Comparison of ENCODE assay signal across 22 cellular contexts in the genomic region with DNA sequence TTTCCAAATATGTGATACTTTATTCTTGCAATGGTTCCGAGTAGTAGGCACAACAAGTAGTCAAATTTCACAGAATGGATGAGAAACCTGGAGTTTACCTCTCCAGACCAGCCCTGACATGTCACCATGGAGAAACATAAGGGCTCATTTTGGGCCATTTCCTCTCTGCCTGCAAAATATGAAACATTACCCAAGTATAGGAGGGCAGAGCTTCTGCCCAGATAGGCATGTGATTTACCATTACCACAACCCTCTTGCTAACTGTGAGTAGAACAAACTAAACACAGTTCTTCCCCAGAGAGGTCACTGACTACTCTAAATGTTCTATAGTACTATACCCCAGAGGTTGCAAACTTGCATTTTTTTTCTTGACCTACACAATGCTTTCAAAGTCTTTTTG. TPM values are rescaled to one million over a fixed set of nuclear protein-coding genes. Genes with fewer than 3 reads are reported as not detected.
DNase-seq lines count a peak whose midpoint lies in the region; ATAC-seq and TF ChIP-seq lines count a peak whose summit lies in the region.
"Had no signal": no experiment of that assay in that cellular context is flagged by ENCODE, and none has a peak within 500 bp of the region (broad histone marks: within the 10 kb centered on the region; RNA-seq: fewer than 3 reads in every experiment).

No MANE protein-coding gene starts in this region.

- peak; percentile 23 to 42 for DNase-seq in AML-193 (lab: John Stamatoyannopoulos, UW)
- peak; percentile 45 for DNase-seq in NCI-H2171 (lab: John Stamatoyannopoulos, UW)
- DNase-seq in epithelial cell of esophagus (ENCODE audit: low read depth), result peak; percentile 33
- DNase-seq in natural killer cell, result no peak
- no peak for DNase-seq in NCI-H1105 treated with DMSO at 0.1 percent for 48 hours (lab: John Stamatoyannopoulos, UW)
- no peak for DNase-seq in omental fat pad (ENCODE audit: low spot score)
- no peak for DNase-seq in NCI-H1417 treated with DMSO at 0.1 percent for 48 hours (lab: John Stamatoyannopoulos, UW)
- DNase-seq: BE2C, DMS53, EL, GF-D8, NCI-H1092, NCI-H146, NCI-H2081, NCI-H446 treated with DMSO at 0.1 percent for 48 hours, NCI-H69, PC-9, RPMI8226, SHP77 treated with DMSO at 0.1 percent for 48 hours, SK-N-SH had no signal

- H3K4me3 Mint-ChIP-seq in natural killer cell, result no peak overlapping the region
- H3K4me3 Mint-ChIP-seq: IgD-negative memory B cell had no signal

- H3K27ac Mint-ChIP-seq in natural killer cell, result peak overlapping the region; percentile 55 to 79
- H3K27ac Mint-ChIP-seq: IgD-negative memory B cell had no signal

- ATAC-seq in natural killer cell (no peak), omental fat pad (ENCODE audit: low FRiP score) (no peak)
- ATAC-seq: A549 had no signal

- H3K36me3 Mint-ChIP-seq in natural killer cell, result no peaks in the 10 kb centered on the region
- H3K36me3 Mint-ChIP-seq: IgD-negative memory B cell had no signal

- no peaks in the 10 kb centered on the region for H3K27me3 Mint-ChIP-seq in natural killer cell (ENCODE audit: low read depth in 2 of 2)
- H3K27me3 Mint-ChIP-seq: IgD-negative memory B cell had no signal

- H3K4me3 ChIP-seq in epithelial cell of esophagus (ENCODE audit: low read length), result no peak overlapping the region
- H3K4me3 ChIP-seq: A549, PC-9 had no signal

- peaks cover 20 to 26% of the 10 kb centered on the region in 2 donors for H3K4me1 Mint-ChIP-seq in natural killer cell
- H3K4me1 Mint-ChIP-seq: IgD-negative memory B cell had no signal

- H3K9me3 Mint-ChIP-seq in natural killer cell, result no peaks in the 10 kb centered on the region
- H3K9me3 Mint-ChIP-seq: IgD-negative memory B cell had no signal

- TF ChIP-seq CTCF in epithelial cell of esophagus (IDR thresholded peaks at IDR 0.05; ENCODE audit: insufficient read depth, low read depth, low read length, missing control alignments) (no peak), natural killer cell (IDR thresholded peaks at IDR 0.05) (no peak), omental fat pad (IDR thresholded peaks at IDR 0.05) (no peak)

- intact Hi-C loops in natural killer cell (cut with micrococcal nuclease), result loop anchor here (1.0 kb wide), 1 partner anchor 15 kb away; a partner anchor contains a TSS

RNA-seq across cellular contexts. Expression of a gene that starts 15.7 kb away (rescaled TPM):
- 100 to 1,000 TPM; 236 to 273 (median 259) TPM for total RNA-seq in natural killer cell
- 100 to 1,000 TPM; 193 to 335 (median 207) TPM for total RNA-seq in omental fat pad

RNA-seq across cellular contexts. Expression of a gene that starts 60.0 kb away (rescaled TPM):
- total RNA-seq in natural killer cell (10 to 100 TPM; 21.4 to 38.9 (median 37.6) TPM), omental fat pad (10 to 100 TPM in 3 of 4 donors, 1 to 10 TPM in 1; 4.0 to 15.6 (median 10.5) TPM)

Comparison
In these comparisons a context has a peak if more than half of its experiments do, and no peak if none do; other contexts are left out.
1. DNase-seq: peak in AML-193 (2 of 2), NCI-H2171 (single experiment) and epithelial cell of esophagus (single experiment); none in natural killer cell (single experiment), NCI-H1105 treated with DMSO at 0.1 percent for 48 hours (single experiment), omental fat pad (single experiment) and NCI-H1417 treated with DMSO at 0.1 percent for 48 hours (single experiment).